26 cellular contexts compared by ENCODE assay signal in the genomic region with DNA sequence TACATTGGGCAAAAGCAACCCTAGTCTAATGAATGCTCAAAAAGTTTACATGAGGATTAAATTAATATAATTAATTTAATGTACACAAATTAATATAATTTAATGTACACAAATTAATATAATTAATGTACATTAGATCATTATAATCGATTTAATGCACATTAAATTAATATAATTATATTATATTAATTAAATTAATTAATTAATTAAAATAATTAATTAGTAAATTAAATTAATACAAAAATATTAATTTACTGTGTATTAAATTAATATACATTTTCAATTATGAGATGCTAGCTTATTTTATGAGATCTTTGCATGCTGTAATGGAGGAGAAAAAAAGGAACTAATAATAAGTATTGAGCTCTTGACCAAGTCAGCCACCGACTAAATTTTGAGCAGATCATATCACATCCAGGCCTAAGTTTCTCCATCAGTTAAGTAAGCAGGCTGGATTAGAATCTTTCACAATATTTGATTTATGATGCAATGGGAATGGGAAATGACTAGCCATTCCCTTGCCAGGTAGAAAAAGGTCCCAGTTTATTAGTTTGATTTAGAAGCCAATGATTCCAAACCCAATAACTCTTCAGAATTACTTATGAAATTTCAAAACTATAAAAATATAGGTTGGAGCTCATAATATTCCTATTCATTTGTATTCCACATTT.
DNase-seq lines count a peak whose midpoint lies in the region; ATAC-seq, FAIRE-seq and TF ChIP-seq lines count a peak whose summit lies in the region.
"Had no signal": no experiment of that assay in that cellular context is flagged by ENCODE, and none has a peak within 500 bp of the region (broad histone marks: within the 10 kb centered on the region; RNA-seq: fewer than 3 reads in every experiment).

No MANE protein-coding gene starts in this region.

- peaks cover 3% of the 10 kb centered on the region; the same call in 1 of the 2 replicates for H3K4me1 Mint-ChIP-seq in WTC11
- no peaks in the 10 kb centered on the region for H3K4me1 Mint-ChIP-seq in CD14-positive monocyte

- no peak for ATAC-seq in SK-N-SH treated with all-trans-retinoic acid at 6 μM for 48 hours
- ATAC-seq in WTC11, result no peak
- ATAC-seq: GM12878, K562, Panc1 had no signal

- H3K4me3 ChIP-seq in SK-N-SH (ENCODE audit: low read depth in 2 of 2, low read length in 1 of 2) (no peak overlapping the region), kidney (ENCODE audit: low read length in 2 of 2) (no peak overlapping the region), small intestine (ENCODE audit: low read depth in 1 of 2, low read length in 2 of 2) (no peak overlapping the region)
- H3K4me3 ChIP-seq: BLaER1, GM12878, K562, MG63 had no signal

- H3K36me3 ChIP-seq in SK-N-SH (replicated peaks in 1 of 2; ENCODE audit: control insufficient read depth in 1 of 2, insufficient read depth in 2 of 2, low read length in 1 of 2) (no peaks in the 10 kb centered on the region), kidney (ENCODE audit: control insufficient read depth in 1 of 2, insufficient read depth in 2 of 2, low read length in 2 of 2) (no peaks in the 10 kb centered on the region), small intestine (ENCODE audit: control insufficient read depth in 2 of 2, insufficient read depth in 2 of 2, low read length in 2 of 2) (no peaks in the 10 kb centered on the region)
- H3K36me3 ChIP-seq: BLaER1, MG63 had no signal

- H3K4me3 Mint-ChIP-seq in WTC11 (no peak overlapping the region), CD14-positive monocyte (no peak overlapping the region)
- H3K4me3 Mint-ChIP-seq: CD4-positive, alpha-beta T cell had no signal

- no peaks in the 10 kb centered on the region for H3K79me2 ChIP-seq in SK-N-SH (ENCODE audit: insufficient read depth)

- 6% methylated on average over 2 of the region's 2 CpGs for WGBS in SK-N-SH (ENCODE audit: low lambda C conversion rate)
- 73 to 77% (median 76%) methylated on average over 2 of the region's 2 CpGs for WGBS in small intestine, 3 donors

- H3K9ac ChIP-seq in SK-N-SH (no peak overlapping the region), kidney (ENCODE audit: low read length in 2 of 2) (no peak overlapping the region)
- H3K9ac ChIP-seq: BLaER1 had no signal

- CTCF ChIA-PET in SK-N-SH (lab: Yijun Ruan, JAX), result no interaction called here
- CTCF ChIA-PET in WTC11 (lab: Charles Lee), result no interaction called here

- H3K36me3 Mint-ChIP-seq in WTC11, result no peaks in the 10 kb centered on the region
- no peaks in the 10 kb centered on the region for H3K36me3 Mint-ChIP-seq in CD14-positive monocyte

- H4K20me1 ChIP-seq in SK-N-SH (ENCODE audit: insufficient read depth), result no peaks in the 10 kb centered on the region
- H4K20me1 ChIP-seq: BLaER1 had no signal

- no peak for TF ChIP-seq EP300 in SK-N-SH (IDR thresholded peaks at IDR 0.05; ENCODE audit: borderline replicate concordance in 1 of 2, low read depth in 1 of 2, low read length in 1 of 2)

- no peak overlapping the region for H3K4me2 ChIP-seq in SK-N-SH
- H3K4me2 ChIP-seq: BLaER1 had no signal

- TF ChIP-seq CTCF in SK-N-SH (IDR thresholded peaks at IDR 0.05), result no peak
- TF ChIP-seq CTCF in WTC11 (IDR thresholded peaks at IDR 0.05), result no peak
- TF ChIP-seq CTCF in kidney (IDR thresholded peaks at IDR 0.05; ENCODE audit: borderline replicate concordance, extremely low read depth, insufficient read depth), result no peak
- TF ChIP-seq CTCF in CD14-positive monocyte (IDR thresholded peaks at IDR 0.05), result no peak

- H3K9me3 Mint-ChIP-seq in WTC11 (no peaks in the 10 kb centered on the region), CD14-positive monocyte (peaks cover 0 to 6% (median 2%) of the 10 kb centered on the region in 7 donors)

- H3K27me3 Mint-ChIP-seq in WTC11 (ENCODE audit: low read depth), result no peaks in the 10 kb centered on the region
- H3K27me3 Mint-ChIP-seq in CD14-positive monocyte (ENCODE audit: low read depth in 3 of 3), result no peaks in the 10 kb centered on the region
- H3K27me3 Mint-ChIP-seq: CD4-positive, alpha-beta T cell had no signal

- no peak overlapping the region for H3K27ac ChIP-seq in SK-N-SH (ENCODE audit: low read depth in 2 of 2, low read length in 1 of 2)
- no peak overlapping the region for H3K27ac ChIP-seq in kidney (ENCODE audit: low read depth in 2 of 2, low read length in 2 of 2)
- H3K27ac ChIP-seq in small intestine (ENCODE audit: low read depth in 1 of 2, low read length in 1 of 2), result no peak overlapping the region
- H3K27ac ChIP-seq: BLaER1 had no signal

- H3K9me3 ChIP-seq in SK-N-SH, result no peaks in the 10 kb centered on the region
- no peaks in the 10 kb centered on the region for H3K9me3 ChIP-seq in kidney (ENCODE audit: control insufficient read depth in 1 of 2, low read length in 2 of 2)
- no peaks in the 10 kb centered on the region for H3K9me3 ChIP-seq in small intestine (ENCODE audit: control insufficient read depth, low read depth)
- H3K9me3 ChIP-seq: BLaER1, MG63 had no signal

- TF ChIP-seq RAD21 in SK-N-SH (IDR thresholded peaks at IDR 0.05; ENCODE audit: low read length), result no peak

- FAIRE-seq in kidney (lab: Jason Lieb, UNC) (peak; percentile 65), small intestine (lab: Jason Lieb, UNC) (peak; percentile 94)
- FAIRE-seq: D721Med, GM12878, GM19239, H54, K562 had no signal

- H3K27me3 ChIP-seq in SK-N-SH (ENCODE audit: insufficient read depth) (no peaks in the 10 kb centered on the region), small intestine (ENCODE audit: control insufficient read depth in 2 of 2, insufficient read depth in 2 of 2, low read length in 2 of 2) (no peaks in the 10 kb centered on the region)
- H3K27me3 ChIP-seq: BLaER1, MG63 had no signal

- POLR2A ChIA-PET in SK-N-SH (lab: Yijun Ruan, JAX), result no interaction called here
- POLR2A ChIA-PET in WTC11 (lab: Charles Lee), result no interaction called here

- no peak for DNase-seq in SK-N-SH
- DNase-seq in WTC11 (ENCODE audit: low spot score), result no peak
- no peak for DNase-seq in kidney
- DNase-seq in small intestine, result no peak
- no peak for DNase-seq in CD14-positive monocyte (ENCODE audit: low spot score)
- no peak for DNase-seq in activated T-cell treated with anti-CD3 and anti-CD28 coated beads for 4 hours
- DNase-seq in putamen (ENCODE audit: low spot score), result no peak
- DNase-seq: CD4-positive, alpha-beta T cell; GDM1; Kasumi-1; MG63; NCI-H2029; NCI-H2171; NCI-H226; NCI-H510A; NCI-H69; SHP77 treated with DMSO at 0.1 percent for 48 hours; SW 1271 had no signal

- H3K9me2 ChIP-seq in SK-N-SH, result no peaks in the 10 kb centered on the region

- intact Hi-C loops in kidney (cut with DNase I) (no loop called here), CD14-positive monocyte (cut with micrococcal nuclease) (no loop called here)

- no peaks in the 10 kb centered on the region for H3F3A ChIP-seq in SK-N-SH (replicated peaks; ENCODE audit: insufficient read depth)

- 0 out of 2 replicates have a peak overlapping the region, but pooled peaks have one; percentile 8 for H2AFZ ChIP-seq in SK-N-SH (ENCODE audit: low read depth)

- no peaks in the 10 kb centered on the region for H3K4me1 ChIP-seq in SK-N-SH (ENCODE audit: control insufficient read depth in 1 of 2, insufficient read depth in 2 of 2, low read depth in 1 of 2, low read length in 1 of 2)
- no peaks in the 10 kb centered on the region for H3K4me1 ChIP-seq in kidney (ENCODE audit: control insufficient read depth in 1 of 2, insufficient read depth in 1 of 2, low read depth in 1 of 2, low read length in 2 of 2)
- no peaks in the 10 kb centered on the region for H3K4me1 ChIP-seq in small intestine (ENCODE audit: control insufficient read depth in 2 of 2, insufficient read depth in 1 of 2, low read depth in 1 of 2, low read length in 1 of 2)
- H3K4me1 ChIP-seq: BLaER1 had no signal

- no peak overlapping the region for H3K27ac Mint-ChIP-seq in WTC11
- H3K27ac Mint-ChIP-seq in CD14-positive monocyte, result no peak overlapping the region
- H3K27ac Mint-ChIP-seq: CD4-positive, alpha-beta T cell had no signal

TF ChIP-seq in SK-N-SH, 30 proteins besides CTCF, POLR2A, EP300 and RAD21 (continues in another document):
- TF ChIP-seq, protein P1, sequence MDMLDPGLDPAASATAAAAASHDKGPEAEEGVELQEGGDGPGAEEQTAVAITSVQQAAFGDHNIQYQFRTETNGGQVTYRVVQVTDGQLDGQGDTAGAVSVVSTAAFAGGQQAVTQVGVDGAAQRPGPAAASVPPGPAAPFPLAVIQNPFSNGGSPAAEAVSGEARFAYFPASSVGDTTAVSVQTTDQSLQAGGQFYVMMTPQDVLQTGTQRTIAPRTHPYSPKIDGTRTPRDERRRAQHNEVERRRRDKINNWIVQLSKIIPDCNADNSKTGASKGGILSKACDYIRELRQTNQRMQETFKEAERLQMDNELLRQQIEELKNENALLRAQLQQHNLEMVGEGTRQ (IDR thresholded peaks at IDR 0.05; ENCODE audit: borderline replicate concordance, low read depth, low read length), result no peak
- TF ChIP-seq, protein P2, sequence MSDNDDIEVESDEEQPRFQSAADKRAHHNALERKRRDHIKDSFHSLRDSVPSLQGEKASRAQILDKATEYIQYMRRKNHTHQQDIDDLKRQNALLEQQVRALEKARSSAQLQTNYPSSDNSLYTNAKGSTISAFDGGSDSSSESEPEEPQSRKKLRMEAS (IDR thresholded peaks at IDR 0.05; ENCODE audit: low read depth), result no peak

TF ChIP-seq in SK-N-SH treated with all-trans-retinoic acid at 6 μM for 48 hours, 23 proteins besides CTCF, POLR2A, EP300 and RAD21:
- TF ChIP-seq CSDC2 (CRISPR knock-in tag; IDR thresholded peaks at IDR 0.05) (no peak), PPARA (CRISPR knock-in tag; IDR thresholded peaks at IDR 0.05; ENCODE audit: borderline replicate concordance) (no peak), TOX (CRISPR knock-in tag; IDR thresholded peaks at IDR 0.05; ENCODE audit: borderline replicate concordance) (no peak)
TF ChIP-seq in SK-N-SH treated with all-trans-retinoic acid at 6 μM for 48 hours: peak in this region for 0.

TF ChIP-seq in WTC11, 78 proteins besides CTCF, POLR2A, EP300 and RAD21 (continues in another document):
- TF ChIP-seq CREB1 (CRISPR knock-in tag; IDR thresholded peaks at IDR 0.05), result no peak
- TF ChIP-seq OVOL2 (CRISPR knock-in tag; IDR thresholded peaks at IDR 0.05; ENCODE audit: borderline replicate concordance), result no peak
- no peak for TF ChIP-seq NR2C2 (CRISPR knock-in tag; IDR thresholded peaks at IDR 0.05)
- TF ChIP-seq ETV6 (CRISPR knock-in tag; IDR thresholded peaks at IDR 0.05), result no peak
